Comparison of ENCODE assay signal across 8 cellular contexts in genomic region chr1:46413596-46413985, GRCh38. TPM values are rescaled to one million over a fixed set of nuclear protein-coding genes. Genes with fewer than 3 reads are reported as not detected.
A peak's percentile ranks its signal among the peaks of the same experiment; 100 is the strongest.
DNase-seq lines count a peak whose midpoint lies in the region; ATAC-seq and TF ChIP-seq lines count a peak whose summit lies in the region.

No MANE protein-coding gene starts in this region.

- POLR2A ChIA-PET in RWPE1 (lab: Yijun Ruan, JAX; ENCODE audit: low non-redundant PET), result no interaction called here

- in situ Hi-C loops in SK-MEL-5 (cut with HindIII; ENCODE audit: low pct_unique_long_range_greater_than_20kb, low sequenced_read_pairs), result no loop called here

- peaks cover 6% of the 10 kb centered on the region for H3K4me1 Mint-ChIP-seq in endothelial cell (ENCODE audit: unreplicated experiment)

- no peak for TF ChIP-seq CTCF in GM20000 (IDR thresholded peaks at IDR 0.05; ENCODE audit: extremely low read depth, missing control alignments)
- TF ChIP-seq CTCF in endothelial cell (IDR thresholded peaks at IDR 0.05; ENCODE audit: unreplicated experiment), result peak; percentile 63
- no peak for TF ChIP-seq CTCF in RWPE1 (conservative IDR thresholded peaks at IDR 0.05; ENCODE audit: low read depth)

- CTCF ChIA-PET in RWPE1 (lab: Yijun Ruan, JAX), result interaction anchor here (0.6 to 1.0 kb wide), 3 partner anchors 8 to 54 kb away, joined by 3 to 7 read pairs (median 3); no protein-coding TSS in a partner anchor

- no peak overlapping the region for H3K4me3 Mint-ChIP-seq in endothelial cell (ENCODE audit: unreplicated experiment)

- no peak overlapping the region for H3K27ac Mint-ChIP-seq in endothelial cell (ENCODE audit: unreplicated experiment)

- DNase-seq in CD1c-positive myeloid dendritic cell (ENCODE audit: extremely low spot score), result peak; percentile 25
- peak; percentile 45 for DNase-seq in GM20000 (ENCODE audit: low spot score)
- DNase-seq in SK-MEL-5 (ENCODE audit: low read depth, low spot score), result peak; percentile 34
- DNase-seq in endothelial cell (ENCODE audit: low spot score), result peak; percentile 63
- no peak for DNase-seq in pons (ENCODE audit: low spot score)
- DNase-seq in RWPE1 (ENCODE audit: low spot score), result no peak

- no peaks in the 10 kb centered on the region for H3K36me3 Mint-ChIP-seq in endothelial cell (ENCODE audit: low read depth, unreplicated experiment)

- H3K27me3 Mint-ChIP-seq in endothelial cell (ENCODE audit: unreplicated experiment), result peaks cover 16% of the 10 kb centered on the region

- no peaks in the 10 kb centered on the region for H3K9me3 Mint-ChIP-seq in endothelial cell (ENCODE audit: unreplicated experiment)

- H3K27ac ChIP-seq in temporal lobe (ENCODE audit: low read depth, low read length) (peak overlapping the region; percentile 20), RWPE1 (no peak overlapping the region)

- no peak for ATAC-seq in HG02610 (IDR thresholded peaks at IDR 0.05; ENCODE audit: unreplicated experiment)

RNA-seq across cellular contexts. Expression of gene FAAH, which starts 19.5 kb away (rescaled TPM):
- total RNA-seq in SK-MEL-5 (2014; rRNA removed; shearing (Covaris generic)), result 1.4 and 2.1 TPM in 2 replicates
- polyA plus RNA-seq in SK-MEL-5 (2015; cell fraction: cytosol; rRNA removed), result 0.27 and 1.0 TPM in 2 replicates
- polyA plus RNA-seq in SK-MEL-5 (2015; cell fraction: nucleus; rRNA removed), result 9.3 and 14.8 TPM in 2 replicates
- total RNA-seq in endothelial cell (ENCODE audit: unreplicated experiment) (2.7 TPM), temporal lobe (17.0 TPM)

Comparison
In these comparisons a context has a peak if more than half of its experiments do, and no peak if none do; other contexts are left out.
1. DNase-seq: peak in CD1c-positive myeloid dendritic cell (single experiment), GM20000 (single experiment), SK-MEL-5 (single experiment) and endothelial cell (single experiment); none in pons (single experiment) and RWPE1 (single experiment).